In genomic region chr1:188261849-188262248, GRCh38 we compare ENCODE assay signal across 33 cellular contexts.
"Had no signal": no experiment of that assay in that cellular context is flagged by ENCODE, and none has a peak within 500 bp of the region (broad histone marks: within the 10 kb centered on the region; RNA-seq: fewer than 3 reads in every experiment).

No MANE protein-coding gene starts in this region.

- H3K27ac ChIP-seq: PC-9, RWPE1, SJCRH30, SK-N-MC had no signal

- ATAC-seq: Panc1, Right ventricle myocardium inferior, SK-N-SH treated with all-trans-retinoic acid at 6 μM for 48 hours, T-cell had no signal

- H2AFZ ChIP-seq: PC-9 had no signal

- DNase-seq: Kasumi-1, NCI-H1048, NCI-H1092 treated with DMSO at 0.1 percent for 48 hours, NCI-H1105 treated with DMSO at 0.1 percent for 48 hours, NCI-H1417, NCI-H1436, NCI-H146, NCI-H1694, NCI-H187, NCI-H1930, NCI-H2029 treated with DMSO at 0.1 percent for 48 hours, NCI-H2081 treated with DMSO at 0.1 percent for 48 hours, NCI-H2107, NCI-H2171, NCI-H226, NCI-H446 treated with DMSO at 0.1 percent for 48 hours, NCI-H510A, NCI-H524, NCI-H526, NCI-H69, NCI-H748 treated with DMSO at 0.1 percent for 48 hours, NCI-H82, PC-9, SHP77, SIG-M5, SJCRH30, T-cell had no signal

- H3K27me3 ChIP-seq: SJCRH30 had no signal

- H3K9me3 ChIP-seq: SJCRH30 had no signal

- FAIRE-seq: RCC 7860 had no signal

- H3K4me3 ChIP-seq: PC-9, SJCRH30, SK-N-MC had no signal

- H3K36me3 ChIP-seq: SJCRH30 had no signal

- H3K4me2 ChIP-seq: PC-9 had no signal

- H3K4me1 ChIP-seq: SJCRH30 had no signal
